12 cellular contexts compared by ENCODE assay signal in genomic region chr2:223576873-223577272, GRCh38. TPM values are rescaled to one million over a fixed set of nuclear protein-coding genes. Genes with fewer than 3 reads are reported as not detected.
A peak's percentile ranks its signal among the peaks of the same experiment; 100 is the strongest.
DNase-seq lines count a peak whose midpoint lies in the region; ATAC-seq and TF ChIP-seq lines count a peak whose summit lies in the region.
"Had no signal": no experiment of that assay in that cellular context is flagged by ENCODE, and none has a peak within 500 bp of the region (broad histone marks: within the 10 kb centered on the region; RNA-seq: fewer than 3 reads in every experiment).

No MANE protein-coding gene starts in this region.

- H3K36me3 ChIP-seq in gastrocnemius medialis (no peaks in the 10 kb centered on the region), colonic mucosa (no peaks in the 10 kb centered on the region)
- H3K36me3 ChIP-seq: neural progenitor cell had no signal

- H3K4me3 Mint-ChIP-seq in progenitor cell of endocrine pancreas (ENCODE audit: low read depth) = no peak overlapping the region
- H3K4me3 Mint-ChIP-seq: neural progenitor cell, WTC11 had no signal

- H3K9ac ChIP-seq in colonic mucosa (ENCODE audit: low read depth in 2 of 2, low read length in 2 of 2) = no peak overlapping the region
- H3K9ac ChIP-seq: neural progenitor cell had no signal

- no peak for TF ChIP-seq POLR2A in gastrocnemius medialis (IDR thresholded peaks at IDR 0.05)

- H3K27ac ChIP-seq in gastrocnemius medialis (no peak overlapping the region), colonic mucosa (no peak overlapping the region)
- H3K27ac ChIP-seq: neural progenitor cell had no signal

- H3K4me1 ChIP-seq in gastrocnemius medialis (peaks cover 0 to 7% of the 10 kb centered on the region in 2 donors), colonic mucosa (no peaks in the 10 kb centered on the region)
- H3K4me1 ChIP-seq: neural progenitor cell had no signal

- H3K9me3 Mint-ChIP-seq in progenitor cell of endocrine pancreas (ENCODE audit: low read depth) = no peaks in the 10 kb centered on the region
- H3K9me3 Mint-ChIP-seq: neural progenitor cell, WTC11 had no signal

- in situ Hi-C loops in gastrocnemius medialis (cut with MboI; ENCODE audit: low sequenced_read_pairs in 4 of 4) = no loop called here

- H3K4me3 ChIP-seq in fibroblast of mammary gland (ENCODE audit: control insufficient read depth, low read depth, low read length) (no peak overlapping the region), gastrocnemius medialis (no peak overlapping the region), colonic mucosa (no peak overlapping the region)
- H3K4me3 ChIP-seq: neural progenitor cell had no signal

- H3K36me3 Mint-ChIP-seq in progenitor cell of endocrine pancreas (ENCODE audit: insufficient read depth) = no peaks in the 10 kb centered on the region
- H3K36me3 Mint-ChIP-seq: neural progenitor cell, WTC11 had no signal

- no peaks in the 10 kb centered on the region for H3K27me3 ChIP-seq in gastrocnemius medialis
- no peaks in the 10 kb centered on the region for H3K27me3 ChIP-seq in colonic mucosa
- H3K27me3 ChIP-seq: neural progenitor cell had no signal

- H3K4me1 Mint-ChIP-seq in progenitor cell of endocrine pancreas (ENCODE audit: low read depth) = no peaks in the 10 kb centered on the region

- ATAC-seq in gastrocnemius medialis (peak; percentile 59 to 70), GM18502 (IDR thresholded peaks at IDR 0.05; ENCODE audit: poor library complexity, unreplicated experiment) (no peak), HG03196 (IDR thresholded peaks at IDR 0.05; ENCODE audit: unreplicated experiment) (no peak)
- ATAC-seq: Panc1, WTC11 had no signal

- intact Hi-C loops in gastrocnemius medialis (cut with DNase I; ENCODE audit: low total_unique reads) (no loop called here), colonic mucosa (cut with DNase I) (no loop called here)

- no peak for TF ChIP-seq CTCF in fibroblast of mammary gland (conservative IDR thresholded peaks at IDR 0.05; ENCODE audit: control insufficient read depth, insufficient read depth, low read depth, low read length)
- no peak for TF ChIP-seq CTCF in gastrocnemius medialis (IDR thresholded peaks at IDR 0.05 in 4 of 5, conservative IDR thresholded peaks at IDR 0.05 in 1 of 5)
- no peak for TF ChIP-seq CTCF in colonic mucosa (IDR thresholded peaks at IDR 0.05)
- TF ChIP-seq CTCF in progenitor cell of endocrine pancreas (IDR thresholded peaks at IDR 0.05; ENCODE audit: unreplicated experiment) = no peak

- H3K27me3 Mint-ChIP-seq in progenitor cell of endocrine pancreas = peaks cover 28% of the 10 kb centered on the region

- H3K9me3 ChIP-seq in gastrocnemius medialis = no peaks in the 10 kb centered on the region
- H3K9me3 ChIP-seq in colonic mucosa = no peaks in the 10 kb centered on the region

- peak; percentile 96 for DNase-seq in GM04503 (ENCODE audit: low read depth)
- peak; percentile 41 for DNase-seq in RKO (ENCODE audit: low spot score)
- peak; percentile 99 for DNase-seq in fibroblast of mammary gland (ENCODE audit: low read depth)
- peak in 1 of 2 donors; percentile 18 for DNase-seq in gastrocnemius medialis
- no peak for DNase-seq in colonic mucosa
- DNase-seq in progenitor cell of endocrine pancreas (ENCODE audit: low spot score, unreplicated experiment) = no peak
- DNase-seq: NCI-H1694 had no signal

- H3K27ac Mint-ChIP-seq in progenitor cell of endocrine pancreas = no peak overlapping the region
- H3K27ac Mint-ChIP-seq: neural progenitor cell, WTC11 had no signal

RNA-seq across cellular contexts. Expression of gene SCG2, which starts 25.3 kb away (rescaled TPM):
- total RNA-seq in gastrocnemius medialis = not detected
- 1 to 10 TPM; 2.9 to 4.1 TPM for total RNA-seq in colonic mucosa
- 154 and 163 TPM in 2 replicates for total RNA-seq in progenitor cell of endocrine pancreas

Comparison
In these comparisons a context has a peak if more than half of its experiments do, and no peak if none do; other contexts are left out.
1. DNase-seq: peak in GM04503 (single experiment), RKO (single experiment) and fibroblast of mammary gland (single experiment); none in colonic mucosa (single experiment) and progenitor cell of endocrine pancreas (single experiment).
2. ATAC-seq: peak in gastrocnemius medialis (2 of 2); none in GM18502 (single experiment) and HG03196 (single experiment).
3. RNA of gene SCG2, which starts 25.3 kb away (total RNA-seq): 154 to 163 TPM in progenitor cell of endocrine pancreas; 2.9 to 4.1 TPM in colonic mucosa and not detected in gastrocnemius medialis; every median in the first group is over 10 times any median in the second.